In genomic region chr3:44237665-44238064, GRCh38 we compare ENCODE assay signal across 28 cellular contexts. TPM values are rescaled to one million over a fixed set of nuclear protein-coding genes. Genes with fewer than 3 reads are reported as not detected.
"Had no signal": no experiment of that assay in that cellular context is flagged by ENCODE, and none has a peak within 500 bp of the region (broad histone marks: within the 10 kb centered on the region; RNA-seq: fewer than 3 reads in every experiment).

No MANE protein-coding gene starts in this region.

- H3K36me3 Mint-ChIP-seq: activated CD8-positive, alpha-beta memory T cell treated with anti-CD3 and anti-CD28 coated beads, Interleukin-2, amount 10 ng/mL, durations not matched to agents 7 days and 5 days; activated naive CD8-positive, alpha-beta T cell; natural killer cell treated with Interleukin-12 subunit alpha and Interleukin-12 subunit beta and Interleukin-15 and Interleukin-18, amount 100 ng/mL, for 72 hours had no signal

- H3K27me3 Mint-ChIP-seq: dendritic cell treated with granulocyte-macrophage colony-stimulating factor and Interleukin-4, amounts not matched to agents 40 ng/mL and 50 ng/mL, for 4 days had no signal

- ATAC-seq: activated CD4-positive, alpha-beta T cell treated with anti-CD3 and anti-CD28 coated beads for 36 hours; activated CD8-positive, alpha-beta memory T cell treated with anti-CD3 and anti-CD28 coated beads, Interleukin-2, amount 10 ng/mL, durations not matched to agents 7 days and 5 days; activated CD8-positive, alpha-beta T cell treated with anti-CD3 and anti-CD28 coated beads, Interleukin-2, amount 10 ng/mL, durations not matched to agents 7 days and 5 days; activated T-cell treated with anti-CD3 and anti-CD28 coated beads, Interleukin-2, amount 50 U/mL, for 72 hours; foreskin keratinocyte; heart left ventricle; natural killer cell treated with Interleukin-12 subunit alpha and Interleukin-12 subunit beta and Interleukin-15 and Interleukin-18, amount 100 ng/mL, for 72 hours; right cardiac atrium; stimulated activated naive CD8-positive, alpha-beta T cell treated with anti-CD3 and anti-CD28 coated beads, Interleukin-15, Interleukin-2, amounts not matched to agents 100 U/mL and 50 U/mL, for 24 hours had no signal

- H3K27me3 ChIP-seq: heart left ventricle, testis had no signal

- H3K4me3 ChIP-seq: esophagus muscularis mucosa, heart left ventricle, testis, transverse colon had no signal

- H3K9me3 Mint-ChIP-seq: activated T-cell treated with anti-CD3 and anti-CD28 coated beads, Interleukin-2, amount 50 U/mL, for 72 hours; dendritic cell treated with granulocyte-macrophage colony-stimulating factor and Interleukin-4, amounts not matched to agents 40 ng/mL and 50 ng/mL, for 4 days; natural killer cell treated with Interleukin-12 subunit alpha and Interleukin-12 subunit beta and Interleukin-15 and Interleukin-18, amount 100 ng/mL, for 72 hours had no signal

- H3K36me3 ChIP-seq: esophagus muscularis mucosa, heart left ventricle, transverse colon had no signal

- H3K9me3 ChIP-seq: esophagus muscularis mucosa, heart left ventricle, testis, transverse colon had no signal

- H3K27ac ChIP-seq: esophagus muscularis mucosa, foreskin keratinocyte, heart left ventricle, testis, transverse colon had no signal

- H3K4me3 Mint-ChIP-seq: activated CD4-positive, alpha-beta T cell treated with anti-CD3 and anti-CD28 coated beads for 36 hours; activated CD8-positive, alpha-beta memory T cell treated with anti-CD3 and anti-CD28 coated beads, Interleukin-2, amount 10 ng/mL, durations not matched to agents 7 days and 5 days; activated CD8-positive, alpha-beta T cell treated with anti-CD3 and anti-CD28 coated beads, Interleukin-2, amount 10 ng/mL, durations not matched to agents 7 days and 5 days; activated naive CD8-positive, alpha-beta T cell; activated T-cell treated with anti-CD3 and anti-CD28 coated beads, Interleukin-2, amount 50 U/mL, for 72 hours; central memory CD8-positive, alpha-beta T cell; dendritic cell treated with granulocyte-macrophage colony-stimulating factor and Interleukin-4, amounts not matched to agents 40 ng/mL and 50 ng/mL, for 4 days; natural killer cell treated with Interleukin-12 subunit alpha and Interleukin-12 subunit beta and Interleukin-15 and Interleukin-18, amount 100 ng/mL, for 72 hours had no signal

- DNase-seq: activated CD4-positive, alpha-beta T cell treated with anti-CD3 and anti-CD28 coated beads for 36 hours; activated CD4-positive, CD25-positive, alpha-beta regulatory T cell; activated CD8-positive, alpha-beta memory T cell treated with anti-CD3 and anti-CD28 coated beads, Interleukin-2, amount 10 ng/mL, durations not matched to agents 7 days and 5 days; activated CD8-positive, alpha-beta T cell treated with anti-CD3 and anti-CD28 coated beads, Interleukin-2, amount 10 ng/mL, durations not matched to agents 7 days and 5 days; activated naive CD4-positive, alpha-beta T cell treated with Interleukin-2 at 50 U/mL for 16 hours; activated T-cell treated with anti-CD3 and anti-CD28 coated beads, Interleukin-2, amount 50 U/mL, for 72 hours; anterior cingulate cortex; foreskin keratinocyte; heart left ventricle; islet precursor cell; posterior cingulate gyrus; right cardiac atrium; stimulated activated CD4-positive, alpha-beta T cell treated with anti-CD3 and anti-CD28 coated beads, Interleukin-2, amount 100 ng/mL, for 48 hours; stimulated activated naive CD8-positive, alpha-beta T cell treated with anti-CD3 and anti-CD28 coated beads, Interleukin-15, Interleukin-2, amounts not matched to agents 100 U/mL and 50 U/mL, for 24 hours; T-helper 9 cell; testis; transverse colon had no signal

- H3K27ac Mint-ChIP-seq: activated CD4-positive, alpha-beta T cell treated with anti-CD3 and anti-CD28 coated beads for 36 hours; activated CD8-positive, alpha-beta memory T cell treated with anti-CD3 and anti-CD28 coated beads, Interleukin-2, amount 10 ng/mL, durations not matched to agents 7 days and 5 days; activated CD8-positive, alpha-beta T cell treated with anti-CD3 and anti-CD28 coated beads, Interleukin-2, amount 10 ng/mL, durations not matched to agents 7 days and 5 days; activated naive CD8-positive, alpha-beta T cell; activated T-cell treated with anti-CD3 and anti-CD28 coated beads, Interleukin-2, amount 50 U/mL, for 72 hours; dendritic cell treated with granulocyte-macrophage colony-stimulating factor and Interleukin-4, amounts not matched to agents 40 ng/mL and 50 ng/mL, for 4 days; natural killer cell treated with Interleukin-12 subunit alpha and Interleukin-12 subunit beta and Interleukin-15 and Interleukin-18, amount 100 ng/mL, for 72 hours had no signal

- H3K4me1 ChIP-seq: foreskin keratinocyte had no signal

RNA-seq across cellular contexts. Expression of gene TOPAZ1, which starts 4.0 kb away (rescaled TPM):
- total RNA-seq: activated CD4-positive, alpha-beta T cell treated with anti-CD3 and anti-CD28 coated beads for 36 hours; activated CD8-positive, alpha-beta memory T cell treated with anti-CD3 and anti-CD28 coated beads, Interleukin-2, amount 10 ng/mL, durations not matched to agents 7 days and 5 days; activated CD8-positive, alpha-beta T cell treated with anti-CD3 and anti-CD28 coated beads, Interleukin-2, amount 10 ng/mL, durations not matched to agents 7 days and 5 days; activated T-cell treated with anti-CD3 and anti-CD28 coated beads, Interleukin-2, amount 50 U/mL, for 72 hours; bronchial epithelial cell; esophagus muscularis mucosa; foreskin keratinocyte; heart left ventricle; liver; natural killer cell treated with Interleukin-12 subunit alpha and Interleukin-12 subunit beta and Interleukin-15 and Interleukin-18, amount 100 ng/mL, for 72 hours; osteoblast; right cardiac atrium; T-helper 1 cell treated with Interleukin-12 subunit alpha and Interleukin-12 subunit beta and Interleukin-4 antibody, amounts not matched to agents 30 ng/mL and 1 ng/mL, for 36 hours; transverse colon; urinary bladder had no signal
- polyA plus RNA-seq: adipose tissue, foreskin keratinocyte, heart left ventricle, liver, right cardiac atrium, urinary bladder had no signal
